Comparison of ENCODE assay signal across 7 cellular contexts in the genomic region with DNA sequence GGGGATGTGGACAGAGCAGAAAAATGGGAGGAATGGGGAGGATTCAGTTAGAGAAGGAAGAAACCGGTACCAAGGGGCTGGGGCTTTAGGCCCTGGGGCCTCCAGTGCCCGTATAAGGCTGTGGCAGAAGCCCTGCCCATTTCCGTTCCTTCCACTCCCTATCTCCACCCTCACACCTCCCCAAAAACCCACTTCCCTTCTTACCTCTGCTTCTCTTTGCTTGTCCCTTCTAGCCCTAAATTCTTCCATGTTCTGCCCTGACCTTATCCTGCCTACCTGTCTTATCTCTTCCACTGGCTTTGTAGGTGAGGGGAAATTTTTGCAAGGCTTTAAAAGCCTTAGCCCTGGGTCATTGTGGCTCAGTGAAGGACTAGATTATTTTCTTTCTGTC. TPM values are rescaled to one million over a fixed set of nuclear protein-coding genes. Genes with fewer than 3 reads are reported as not detected.
A peak's percentile ranks its signal among the peaks of the same experiment; 100 is the strongest.
DNase-seq lines count a peak whose midpoint lies in the region; ATAC-seq and TF ChIP-seq lines count a peak whose summit lies in the region.
"Had no signal": no experiment of that assay in that cellular context is flagged by ENCODE, and none has a peak within 500 bp of the region (broad histone marks: within the 10 kb centered on the region; RNA-seq: fewer than 3 reads in every experiment).

No MANE protein-coding gene starts in this region.

- H3K4me1 ChIP-seq in CD4-positive, CD25-positive, alpha-beta regulatory T cell (ENCODE audit: control insufficient read depth, insufficient read depth, low read length, poor library complexity, severe bottlenecking), result peaks cover 80% of the 10 kb centered on the region
- peaks cover 27% of the 10 kb centered on the region for H3K4me1 ChIP-seq in Panc1 (ENCODE audit: control insufficient read depth, insufficient read depth, low read length)

- in situ Hi-C loops in Panc1 (cut with HindIII; ENCODE audit: low pct_unique_long_range_greater_than_20kb, low sequenced_read_pairs) (no loop called here), ACHN (cut with HindIII; ENCODE audit: low pct_ligation_motif_present, low pct_unique_long_range_greater_than_20kb, low sequenced_read_pairs) (no loop called here)

- H3K36me3 ChIP-seq in CD4-positive, CD25-positive, alpha-beta regulatory T cell (ENCODE audit: control insufficient read depth, insufficient read depth, low read length), result peaks cover 39% of the 10 kb centered on the region
- peaks cover 16% of the 10 kb centered on the region for H3K36me3 ChIP-seq in Panc1 (ENCODE audit: control insufficient read depth, insufficient read depth, low read length)

- peak overlapping the region; percentile 90 to 99 (median 96) for H3K4me3 Mint-ChIP-seq in CD4-positive, CD25-positive, alpha-beta regulatory T cell

- H3K9me3 Mint-ChIP-seq in CD4-positive, CD25-positive, alpha-beta regulatory T cell, result peaks cover 0 to 3% (median 0%) of the 10 kb centered on the region in 7 donors

- H3K36me3 Mint-ChIP-seq in CD4-positive, CD25-positive, alpha-beta regulatory T cell, result peaks cover 39% of the 10 kb centered on the region

- DNase-seq in CD4-positive, CD25-positive, alpha-beta regulatory T cell, result peak; percentile 50 to 90 (median 71)
- DNase-seq in Panc1 (ENCODE audit: low read depth, low spot score) (no peak), germinal center (ENCODE audit: low spot score) (peak; percentile 46), ACHN (no peak)

- POLR2A ChIA-PET in Panc1 (lab: Charles Lee), result interaction anchor here (1.2 kb wide), 1 partner anchor 23 kb away, joined by 5 read pairs; a partner anchor contains a TSS

- H3K27ac ChIP-seq in CD4-positive, CD25-positive, alpha-beta regulatory T cell (ENCODE audit: insufficient read depth, low read length, poor library complexity, severe bottlenecking), result peak overlapping the region; percentile 97
- peak overlapping the region; percentile 94 for H3K27ac ChIP-seq in Panc1 (ENCODE audit: low read length)

- H3K27me3 Mint-ChIP-seq in CD4-positive, CD25-positive, alpha-beta regulatory T cell, result peaks cover 4% of the 10 kb centered on the region

- peak overlapping the region; percentile 91 to 96 (median 94) for H3K27ac Mint-ChIP-seq in CD4-positive, CD25-positive, alpha-beta regulatory T cell

- no peaks in the 10 kb centered on the region for H3K9me3 ChIP-seq in CD4-positive, CD25-positive, alpha-beta regulatory T cell (ENCODE audit: control insufficient read depth in 2 of 2, low read length in 2 of 2)
- H3K9me3 ChIP-seq in Panc1 (ENCODE audit: control insufficient read depth, insufficient read depth, low read depth, low read length), result no peaks in the 10 kb centered on the region

- intact Hi-C loops in Panc1 (cut with micrococcal nuclease; ENCODE audit: unreplicated experiment), result no loop called here

- CTCF ChIA-PET in Panc1 (lab: Charles Lee), result no interaction called here

- no peaks in the 10 kb centered on the region for H3K27me3 ChIP-seq in CD4-positive, CD25-positive, alpha-beta regulatory T cell (ENCODE audit: control insufficient read depth, insufficient read depth, low read length)
- no peaks in the 10 kb centered on the region for H3K27me3 ChIP-seq in Panc1 (ENCODE audit: control insufficient read depth, insufficient read depth, low read length)
- H3K27me3 ChIP-seq: foreskin keratinocyte had no signal

- H3K4me3 ChIP-seq in CD4-positive, CD25-positive, alpha-beta regulatory T cell (ENCODE audit: low read depth, low read length), result peak overlapping the region; percentile 96
- no peak overlapping the region for H3K4me3 ChIP-seq in Panc1 (ENCODE audit: low read depth in 2 of 2, low read length in 2 of 2)

- BruUV-seq in Panc1 (replicated peaks; lab: Mats Ljungman, UMichigan), result no TSS peak

- ATAC-seq in CD4-positive, CD25-positive, alpha-beta regulatory T cell (ENCODE audit: low read depth in 2 of 2), result peak; percentile 8 to 10
- ATAC-seq in Panc1 (no peak), HG03469 (IDR thresholded peaks at IDR 0.05; ENCODE audit: unreplicated experiment) (no peak), GM21825 (IDR thresholded peaks at IDR 0.05; ENCODE audit: unreplicated experiment) (no peak)
- ATAC-seq: foreskin keratinocyte had no signal

- H3K4me1 Mint-ChIP-seq in CD4-positive, CD25-positive, alpha-beta regulatory T cell, result peaks cover 0 to 69% (median 51%) of the 10 kb centered on the region in 4 donors

- no peak for TF ChIP-seq CTCF in Panc1 (IDR thresholded peaks at IDR 0.05)

RNA-seq across cellular contexts. Expression of a gene that starts 4.1 kb away (rescaled TPM):
- 105 TPM for total RNA-seq in CD4-positive, CD25-positive, alpha-beta regulatory T cell
- polyA plus RNA-seq in CD4-positive, CD25-positive, alpha-beta regulatory T cell, result 10 to 100 TPM; 31.5 to 58.2 (median 45.9) TPM
- 95.8 TPM for total RNA-seq in Panc1 (2021; ENCODE audit: unreplicated experiment)
- polyA plus RNA-seq in Panc1 (2012; ENCODE audit: insufficient read length), result 113 TPM

RNA-seq across cellular contexts. Expression of a gene that starts 4.2 kb away (rescaled TPM):
- 865 TPM for total RNA-seq in CD4-positive, CD25-positive, alpha-beta regulatory T cell
- 1,000 to 10,000 TPM; 2,018 to 2,804 (median 2,386) TPM for polyA plus RNA-seq in CD4-positive, CD25-positive, alpha-beta regulatory T cell
- 1,074 TPM for total RNA-seq in Panc1 (2021; ENCODE audit: unreplicated experiment)
- 3,457 TPM for polyA plus RNA-seq in Panc1 (2012; ENCODE audit: insufficient read length)

RNA-seq across cellular contexts. Expression of a gene that starts 4.3 kb away (rescaled TPM):
- total RNA-seq in CD4-positive, CD25-positive, alpha-beta regulatory T cell, result 22.6 TPM
- 10 to 100 TPM; 69.3 to 78.4 (median 74.4) TPM for polyA plus RNA-seq in CD4-positive, CD25-positive, alpha-beta regulatory T cell
- 65.9 TPM for total RNA-seq in Panc1 (2021; ENCODE audit: unreplicated experiment)
- 85.2 TPM for polyA plus RNA-seq in Panc1 (2012; ENCODE audit: insufficient read length)

RNA-seq across cellular contexts. Expression of a gene that starts 6.8 kb away (rescaled TPM):
- 11.7 TPM for total RNA-seq in CD4-positive, CD25-positive, alpha-beta regulatory T cell
- 1 to 10 TPM in 1 of 4 donors, under 1 TPM in 3; 0.29 to 1.6 (median 0.41) TPM for polyA plus RNA-seq in CD4-positive, CD25-positive, alpha-beta regulatory T cell
- total RNA-seq in Panc1 (2021; ENCODE audit: unreplicated experiment), result 23.4 TPM
- polyA plus RNA-seq in Panc1 (2012; ENCODE audit: insufficient read length), result 45.8 TPM

RNA-seq across cellular contexts. Expression of a gene that starts 12.1 kb away (rescaled TPM):
- total RNA-seq in CD4-positive, CD25-positive, alpha-beta regulatory T cell, result 1.9 TPM
- polyA plus RNA-seq in CD4-positive, CD25-positive, alpha-beta regulatory T cell, result under 1 TPM in 2 of 4 donors, not detected in 2; 0.07 to 0.22 TPM
- total RNA-seq in Panc1 (2021; ENCODE audit: unreplicated experiment), result 0.15 TPM
- 0.52 TPM for polyA plus RNA-seq in Panc1 (2012; ENCODE audit: insufficient read length)
- total RNA-seq: foreskin keratinocyte had no signal
- polyA plus RNA-seq: foreskin keratinocyte had no signal

Comparison
In these comparisons a context has a peak if more than half of its experiments do, and no peak if none do; other contexts are left out.
1. ATAC-seq: peak in CD4-positive, CD25-positive, alpha-beta regulatory T cell (2 of 2); none in Panc1 (single experiment), HG03469 (single experiment) and GM21825 (single experiment).
2. DNase-seq: peak in CD4-positive, CD25-positive, alpha-beta regulatory T cell (3 of 3) and germinal center (single experiment); none in Panc1 (single experiment) and ACHN (single experiment).